Comparison of ENCODE assay signal across 24 cellular contexts in the genomic region with DNA sequence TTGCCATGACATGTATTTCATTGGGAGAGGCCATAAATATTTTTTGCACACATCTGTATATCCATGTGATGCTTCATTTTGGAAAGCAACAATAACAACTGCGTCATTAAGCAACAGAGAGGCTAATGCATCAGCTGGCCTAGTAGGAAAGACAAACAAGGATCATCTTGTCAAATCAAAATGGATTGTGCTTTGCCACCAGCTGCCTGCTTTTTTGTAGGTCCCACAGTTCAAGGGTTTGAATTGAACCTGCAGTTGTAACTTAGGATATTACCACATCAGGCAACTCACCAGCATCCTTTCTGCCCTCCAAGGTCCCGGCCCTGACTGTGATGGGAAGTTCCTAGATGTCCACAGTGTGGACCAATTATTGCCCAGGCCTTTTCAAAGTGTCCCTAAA.
A peak's percentile ranks its signal among the peaks of the same experiment; 100 is the strongest.
DNase-seq lines count a peak whose midpoint lies in the region; ATAC-seq, FAIRE-seq and TF ChIP-seq lines count a peak whose summit lies in the region.
"Had no signal": no experiment of that assay in that cellular context is flagged by ENCODE, and none has a peak within 500 bp of the region (broad histone marks: within the 10 kb centered on the region; RNA-seq: fewer than 3 reads in every experiment).

No MANE protein-coding gene starts in this region.

- no peaks in the 10 kb centered on the region for H3K4me1 ChIP-seq in foreskin keratinocyte
- no peaks in the 10 kb centered on the region for H3K4me1 ChIP-seq in tibial nerve
- H3K4me1 ChIP-seq: SJCRH30 had no signal

- TF ChIP-seq EP300 in tibial nerve (IDR thresholded peaks at IDR 0.05): no peak

- H3K27me3 ChIP-seq in foreskin keratinocyte (no peaks in the 10 kb centered on the region), tibial nerve (no peaks in the 10 kb centered on the region)
- H3K27me3 ChIP-seq: MG63, SJCRH30 had no signal

- peak; percentile 52 for FAIRE-seq in GM12891 (lab: Jason Lieb, UNC)

- 73 to 98% methylated on average over 2 of the region's 2 CpGs for WGBS in tibial nerve, 2 donors

- H3K36me3 ChIP-seq in tibial nerve: no peaks in the 10 kb centered on the region
- H3K36me3 ChIP-seq: MG63, SJCRH30 had no signal

- no peak for TF ChIP-seq CTCF in foreskin keratinocyte (conservative IDR thresholded peaks at IDR 0.05)
- no peak for TF ChIP-seq CTCF in tibial nerve (IDR thresholded peaks at IDR 0.05)

- ATAC-seq in foreskin keratinocyte (no peak), GM19467 (IDR thresholded peaks at IDR 0.05; ENCODE audit: unreplicated experiment) (no peak), HG02870 (IDR thresholded peaks at IDR 0.05; ENCODE audit: unreplicated experiment) (no peak)
- ATAC-seq: HCT116, Right ventricle myocardium inferior, SK-N-SH treated with all-trans-retinoic acid at 6 μM for 48 hours had no signal

- H3K4me3 ChIP-seq in tibial nerve: no peak overlapping the region
- H3K4me3 ChIP-seq: MG63, PC-9, SJCRH30 had no signal

- H3K9me3 ChIP-seq in tibial nerve: peaks cover 0 to 7% (median 0%) of the 10 kb centered on the region in 4 donors

- TF ChIP-seq POLR2A in GM12891 (IDR thresholded peaks at IDR 0.05; ENCODE audit: low read depth, low read length) (no peak), tibial nerve (IDR thresholded peaks at IDR 0.05) (no peak)

- DNase-seq in GM12891 (ENCODE audit: insufficient read length, low spot score): no peak
- DNase-seq in NCI-H1694 (lab: John Stamatoyannopoulos, UW): peak; percentile 47
- peak; percentile 71 for DNase-seq in NCI-H2171 treated with DMSO at 0.1 percent for 48 hours (lab: John Stamatoyannopoulos, UW)
- DNase-seq in foreskin keratinocyte: peak; percentile 45 to 75
- DNase-seq in tibial nerve (ENCODE audit: low spot score in 2 of 2): no peak
- DNase-seq: C1 segment of cervical spinal cord; CD4-positive, alpha-beta memory T cell; COR-L47; DMS53; IMR-90; KG1; MG63; NCI-H1417; NCI-H187; NCI-H2081 treated with DMSO at 0.1 percent for 48 hours; NCI-H2227 treated with DMSO at 0.1 percent for 48 hours; NCI-H510A treated with DMSO at 0.1 percent for 48 hours; PC-9; SJCRH30 had no signal

- H3K27ac ChIP-seq in foreskin keratinocyte (no peak overlapping the region), tibial nerve (no peak overlapping the region)
- H3K27ac ChIP-seq: PC-9, SJCRH30 had no signal

TF ChIP-seq in GM12891, 5 proteins besides CTCF, POLR2A, EP300 and RAD21:
- TF ChIP-seq PAX5 (IDR thresholded peaks at IDR 0.05; ENCODE audit: insufficient read depth, low read length, severe bottlenecking) (no peak), POU2F2 (IDR thresholded peaks at IDR 0.05; ENCODE audit: low read depth, low read length) (no peak), POLR2AphosphoS5 (IDR thresholded peaks at IDR 0.05; ENCODE audit: low read depth, low read length) (no peak), SPI1 (IDR thresholded peaks at IDR 0.05; ENCODE audit: low read depth, low read length) (no peak), TAF1 (IDR thresholded peaks at IDR 0.05; ENCODE audit: low read depth, low read length) (no peak)

Comparison
In these comparisons a context has a peak if more than half of its experiments do, and no peak if none do; other contexts are left out.
1. DNase-seq: peak in NCI-H1694 (single experiment), NCI-H2171 treated with DMSO at 0.1 percent for 48 hours (single experiment) and foreskin keratinocyte (2 of 2); none in GM12891 (single experiment) and tibial nerve (0 of 2).